ENCODE assay signal across 12 cellular contexts in genomic region chr4:104591505-104591904, GRCh38.
DNase-seq lines count a peak whose midpoint lies in the region; ATAC-seq and TF ChIP-seq lines count a peak whose summit lies in the region.
"Had no signal": no experiment of that assay in that cellular context is flagged by ENCODE, and none has a peak within 500 bp of the region (broad histone marks: within the 10 kb centered on the region; RNA-seq: fewer than 3 reads in every experiment).

No MANE protein-coding gene starts in this region.

- WGBS in tibial nerve, 2 donors = 70 to 72% methylated on average over 2 of the region's 2 CpGs

- H2AFZ ChIP-seq in GM23338 (no peak overlapping the region), neural progenitor cell (replicated peaks) (no peak overlapping the region)

- H3K27me3 ChIP-seq in GM23338 (ENCODE audit: insufficient read depth) (no peaks in the 10 kb centered on the region), neural progenitor cell (no peaks in the 10 kb centered on the region), tibial nerve (no peaks in the 10 kb centered on the region)
- H3K27me3 ChIP-seq: BLaER1 treated with 17β-estradiol and CSF1 and Interleukin-3, amounts not matched to agents 10 nM and 100 nM; neutrophil had no signal

- H3K36me3 Mint-ChIP-seq in GM23338 (ENCODE audit: low read depth) (no peaks in the 10 kb centered on the region), neural progenitor cell (no peaks in the 10 kb centered on the region)

- no peaks in the 10 kb centered on the region for H4K20me1 ChIP-seq in GM23338 (replicated peaks; ENCODE audit: insufficient read depth)
- H4K20me1 ChIP-seq in neural progenitor cell (ENCODE audit: low read depth) = no peaks in the 10 kb centered on the region
- H4K20me1 ChIP-seq: BLaER1 treated with 17β-estradiol and CSF1 and Interleukin-3, amounts not matched to agents 10 nM and 100 nM had no signal

- TF ChIP-seq POLR2A in tibial nerve (IDR thresholded peaks at IDR 0.05) = no peak

- H3K27me3 Mint-ChIP-seq in GM23338 (ENCODE audit: insufficient read depth, low read depth, poor library complexity) = no peaks in the 10 kb centered on the region
- H3K27me3 Mint-ChIP-seq in neural progenitor cell (ENCODE audit: insufficient read depth, low read depth) = no peaks in the 10 kb centered on the region

- H3K4me3 ChIP-seq in GM23338 (peak overlapping the region; percentile 5; the same call in 1 of the 2 replicates), neural progenitor cell (no peak overlapping the region), tibial nerve (no peak overlapping the region)
- H3K4me3 ChIP-seq: BLaER1 treated with 17β-estradiol and CSF1 and Interleukin-3, amounts not matched to agents 10 nM and 100 nM had no signal

- DNase-seq in GM23338 (ENCODE audit: low spot score) (peak; percentile 88), NCI-H2196 treated with DMSO at 0.1 percent for 48 hours (lab: John Stamatoyannopoulos, UW; ENCODE audit: unreplicated experiment) (peak; percentile 68), globus pallidus (ENCODE audit: low spot score) (peak; percentile 16), neural progenitor cell (ENCODE audit: low spot score) (peak; percentile 78), tibial nerve (ENCODE audit: low spot score in 2 of 2) (no peak), GF-D8 (lab: John Stamatoyannopoulos, UW) (no peak), dermis blood vessel endothelial cell (no peak)
- DNase-seq: activated CD4-positive, alpha-beta T cell treated with anti-CD3 and anti-CD28 coated beads for 48 hours had no signal

- H3K4me1 ChIP-seq in GM23338 (ENCODE audit: insufficient read depth) = peaks cover 27% of the 10 kb centered on the region
- peaks cover 20% of the 10 kb centered on the region for H3K4me1 ChIP-seq in neural progenitor cell
- peaks cover 0 to 21% (median 5%) of the 10 kb centered on the region in 4 donors for H3K4me1 ChIP-seq in tibial nerve
- H3K4me1 ChIP-seq: BLaER1 treated with 17β-estradiol and CSF1 and Interleukin-3, amounts not matched to agents 10 nM and 100 nM had no signal

- H3K79me2 ChIP-seq in GM23338 (replicated peaks; ENCODE audit: insufficient read depth) = no peaks in the 10 kb centered on the region
- no peaks in the 10 kb centered on the region for H3K79me2 ChIP-seq in neural progenitor cell (ENCODE audit: low read depth)

- peak overlapping the region; percentile 49 for H3K27ac Mint-ChIP-seq in GM23338
- peak overlapping the region; percentile 88 for H3K27ac Mint-ChIP-seq in neural progenitor cell

- H3K4me3 Mint-ChIP-seq in GM23338 (peak overlapping the region; percentile 44), neural progenitor cell (peak overlapping the region; percentile 57)

- TF ChIP-seq CTCF in GM23338 (conservative IDR thresholded peaks at IDR 0.05; ENCODE audit: low read depth in 2 of 2) (no peak), neural progenitor cell (IDR thresholded peaks at IDR 0.05) (no peak), tibial nerve (IDR thresholded peaks at IDR 0.05) (no peak)

- no peaks in the 10 kb centered on the region for H3K36me3 ChIP-seq in GM23338 (ENCODE audit: insufficient read depth)
- H3K36me3 ChIP-seq in neural progenitor cell = no peaks in the 10 kb centered on the region
- H3K36me3 ChIP-seq in tibial nerve = no peaks in the 10 kb centered on the region
- H3K36me3 ChIP-seq: BLaER1 treated with 17β-estradiol and CSF1 and Interleukin-3, amounts not matched to agents 10 nM and 100 nM; neutrophil had no signal

- H3K4me2 ChIP-seq in GM23338 = peak overlapping the region; percentile 53
- peak overlapping the region; percentile 50 for H3K4me2 ChIP-seq in neural progenitor cell
- H3K4me2 ChIP-seq: BLaER1 treated with 17β-estradiol and CSF1 and Interleukin-3, amounts not matched to agents 10 nM and 100 nM had no signal

- H3K9me3 Mint-ChIP-seq in GM23338 (no peaks in the 10 kb centered on the region), neural progenitor cell (no peaks in the 10 kb centered on the region)

- H3K9ac ChIP-seq in neural progenitor cell = no peak overlapping the region
- H3K9ac ChIP-seq: BLaER1 treated with 17β-estradiol and CSF1 and Interleukin-3, amounts not matched to agents 10 nM and 100 nM had no signal

- peak; percentile 98 for ATAC-seq in GM23338
- ATAC-seq in GM19351 (IDR thresholded peaks at IDR 0.05; ENCODE audit: unreplicated experiment) = no peak
- ATAC-seq: Panc1 had no signal

- H3K4me1 Mint-ChIP-seq in GM23338 (peaks cover 34% of the 10 kb centered on the region), neural progenitor cell (peaks cover 33% of the 10 kb centered on the region)

- TF ChIP-seq EP300 in tibial nerve (IDR thresholded peaks at IDR 0.05) = no peak

- H3K27ac ChIP-seq in GM23338 (ENCODE audit: low read depth) (no peak overlapping the region), neural progenitor cell (no peak overlapping the region), tibial nerve (no peak overlapping the region)
- H3K27ac ChIP-seq: BLaER1 treated with 17β-estradiol and CSF1 and Interleukin-3, amounts not matched to agents 10 nM and 100 nM; neutrophil had no signal

- H3F3A ChIP-seq in GM23338 (replicated peaks; ENCODE audit: low read depth) (no peaks in the 10 kb centered on the region), neural progenitor cell (ENCODE audit: low read depth) (no peaks in the 10 kb centered on the region)

- no peaks in the 10 kb centered on the region for H3K9me2 ChIP-seq in GM23338 (ENCODE audit: insufficient read depth)

- H3K9me3 ChIP-seq in neural progenitor cell (ENCODE audit: low read depth) = no peaks in the 10 kb centered on the region
- no peaks in the 10 kb centered on the region for H3K9me3 ChIP-seq in tibial nerve
- H3K9me3 ChIP-seq: BLaER1 treated with 17β-estradiol and CSF1 and Interleukin-3, amounts not matched to agents 10 nM and 100 nM; neutrophil had no signal

TF ChIP-seq in GM23338, 12 proteins besides CTCF, POLR2A, EP300 and RAD21:
- TF ChIP-seq EZH2phosphoT487 (IDR thresholded peaks at IDR 0.05; ENCODE audit: unreplicated experiment) (no peak), POLR2AphosphoS5 (IDR thresholded peaks at IDR 0.05; ENCODE audit: low read depth) (no peak), JUNB (IDR thresholded peaks at IDR 0.05; ENCODE audit: unreplicated experiment) (no peak), STAT1 (IDR thresholded peaks at IDR 0.05; ENCODE audit: unreplicated experiment) (no peak)

Comparison
In these comparisons a context has a peak if more than half of its experiments do, and no peak if none do; other contexts are left out.
1. DNase-seq: peak in GM23338 (single experiment), NCI-H2196 treated with DMSO at 0.1 percent for 48 hours (single experiment), globus pallidus (single experiment) and neural progenitor cell (single experiment); none in tibial nerve (0 of 2), GF-D8 (single experiment) and dermis blood vessel endothelial cell (single experiment).